In the genomic region with DNA sequence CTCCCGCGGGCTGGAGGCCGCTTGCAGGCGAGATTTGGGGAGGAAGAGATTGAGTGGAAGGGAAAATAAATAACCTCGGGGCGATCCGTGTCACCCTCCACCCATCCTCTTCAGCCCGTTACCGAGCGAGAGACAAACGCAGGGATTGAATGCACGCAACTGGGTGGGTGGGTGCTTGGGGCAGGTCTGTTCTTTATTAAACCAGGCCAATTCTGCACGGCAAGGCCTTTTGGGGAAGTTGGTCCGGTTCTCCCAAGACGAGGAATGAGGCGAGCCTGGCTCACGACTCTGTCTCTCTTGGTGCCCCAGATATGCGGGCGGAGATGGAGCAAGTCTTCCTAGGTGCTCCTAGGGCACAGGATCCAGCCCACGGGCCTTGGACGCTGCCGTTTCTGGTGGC, we compare ENCODE assay signal across 8 cellular contexts. TPM values are rescaled to one million over a fixed set of nuclear protein-coding genes. Genes with fewer than 3 reads are reported as not detected.
DNase-seq lines count a peak whose midpoint lies in the region; ATAC-seq and TF ChIP-seq lines count a peak whose summit lies in the region.

No MANE protein-coding gene starts in this region.

- peak overlapping the region; percentile 98 for H3K4me2 ChIP-seq in Loucy (ENCODE audit: low read depth, low read length, poor library complexity, severe bottlenecking)

- H3K27me3 ChIP-seq in Loucy (ENCODE audit: insufficient read depth, low read length, poor library complexity, severe bottlenecking) (peaks cover 18% of the 10 kb centered on the region), colonic mucosa (peaks cover 15% of the 10 kb centered on the region), neutrophil (peaks cover 100% of the 10 kb centered on the region)

- H3K4me1 ChIP-seq in Loucy (ENCODE audit: insufficient read depth, low read length, poor library complexity, severe bottlenecking) (peaks cover 36% of the 10 kb centered on the region), colonic mucosa (peaks cover 2% of the 10 kb centered on the region), neutrophil (ENCODE audit: control insufficient read depth in 1 of 2, insufficient read depth in 1 of 2, low read depth in 1 of 2, low read length in 1 of 2) (peaks cover 12 to 24% of the 10 kb centered on the region in 2 experiments)

- H3K9ac ChIP-seq in Loucy (ENCODE audit: low read depth, low read length, poor library complexity, severe bottlenecking) = peak overlapping the region; percentile 100
- H3K9ac ChIP-seq in colonic mucosa (ENCODE audit: low read depth in 2 of 2, low read length in 2 of 2) = peak overlapping the region; percentile 75 to 89

- peak overlapping the region; percentile 80 for H3K27ac ChIP-seq in colonic mucosa
- H3K27ac ChIP-seq in neutrophil = no peak overlapping the region

- no peak for ATAC-seq in omental fat pad (ENCODE audit: low FRiP score)
- ATAC-seq in GM18861 (IDR thresholded peaks at IDR 0.05; ENCODE audit: unreplicated experiment) = no peak

- peaks cover 8% of the 10 kb centered on the region; the same call in 1 of the 2 replicates for H3F3A ChIP-seq in Loucy (ENCODE audit: low read depth)

- intact Hi-C loops in colonic mucosa (cut with DNase I) = no loop called here

- peaks cover 9% of the 10 kb centered on the region for H4K20me1 ChIP-seq in Loucy (ENCODE audit: insufficient read depth, low read length, poor library complexity, severe bottlenecking)

- H2AFZ ChIP-seq in Loucy (ENCODE audit: low read length) = no peak overlapping the region

- H3K36me3 ChIP-seq in Loucy (ENCODE audit: insufficient read depth, low read length) = no peaks in the 10 kb centered on the region
- no peaks in the 10 kb centered on the region for H3K36me3 ChIP-seq in colonic mucosa
- H3K36me3 ChIP-seq in neutrophil = no peaks in the 10 kb centered on the region

- H3K79me2 ChIP-seq in Loucy (ENCODE audit: insufficient read depth, low read length) = peaks cover 100% of the 10 kb centered on the region

- peak overlapping the region; percentile 89 for H3K4me3 ChIP-seq in Loucy (ENCODE audit: low read length, poor library complexity, severe bottlenecking)
- peak overlapping the region; percentile 57 for H3K4me3 ChIP-seq in colonic mucosa
- H3K4me3 ChIP-seq in neutrophil (ENCODE audit: low read depth in 1 of 2, low read length in 1 of 2) = peak overlapping the region; percentile 49 to 61

- H3K9me3 ChIP-seq in Loucy (ENCODE audit: insufficient read depth, low read depth, low read length) = no peaks in the 10 kb centered on the region
- H3K9me3 ChIP-seq in colonic mucosa = no peaks in the 10 kb centered on the region
- H3K9me3 ChIP-seq in neutrophil = no peaks in the 10 kb centered on the region

- H3K9me2 ChIP-seq in Loucy (replicated peaks; ENCODE audit: low read depth, low read length) = no peaks in the 10 kb centered on the region

- TF ChIP-seq CTCF in Loucy (conservative IDR thresholded peaks at IDR 0.05; ENCODE audit: low read length) = no peak
- no peak for TF ChIP-seq CTCF in colonic mucosa (IDR thresholded peaks at IDR 0.05)
- TF ChIP-seq CTCF in neutrophil (IDR thresholded peaks at IDR 0.05) = no peak
- TF ChIP-seq CTCF in omental fat pad (IDR thresholded peaks at IDR 0.05) = no peak

- DNase-seq in Daoy (ENCODE audit: low read depth) = peak; percentile 46
- DNase-seq in colonic mucosa = no peak
- no peak for DNase-seq in ureter (ENCODE audit: low spot score)
- no peak for DNase-seq in omental fat pad (ENCODE audit: low spot score)
- DNase-seq in T1000 (lab: John Stamatoyannopoulos, UW) = no peak

RNA-seq across cellular contexts. Expression of gene HOXB7, which starts 0.4 kb away (rescaled TPM):
- total RNA-seq in Daoy (2014; rRNA removed; shearing (Covaris generic)) = 10.6 and 13.2 TPM in 2 replicates
- total RNA-seq in colonic mucosa (10 to 100 TPM; 25.9 to 31.4 TPM), ureter (28.9 TPM), omental fat pad (10 to 100 TPM in 1 of 4 donors, 1 to 10 TPM in 3; 5.3 to 11.5 (median 8.4) TPM)

RNA-seq across cellular contexts. Expression of gene HOXB8, which starts 3.9 kb away (rescaled TPM):
- 6.9 and 12.4 TPM in 2 replicates for total RNA-seq in Daoy (2014; rRNA removed; shearing (Covaris generic))
- 1 to 10 TPM; 4.2 to 7.4 TPM for total RNA-seq in colonic mucosa
- 56.2 TPM for total RNA-seq in ureter
- total RNA-seq in omental fat pad = 1 to 10 TPM; 4.3 to 6.2 (median 5.0) TPM

RNA-seq across cellular contexts. Expression of gene HOXB6, which starts 6.4 kb away (rescaled TPM):
- total RNA-seq in Daoy (2014; rRNA removed; shearing (Covaris generic)) = 2.4 and 6.7 TPM in 2 replicates
- total RNA-seq in colonic mucosa = 10 to 100 TPM; 30.0 to 71.0 TPM
- 111 TPM for total RNA-seq in ureter
- total RNA-seq in omental fat pad = 10 to 100 TPM in 3 of 4 donors, 1 to 10 TPM in 1; 9.2 to 22.7 (median 15.5) TPM

RNA-seq across cellular contexts. Expression of gene HOXB9, which starts 14.9 kb away (rescaled TPM):
- 4.7 and 10.6 TPM in 2 replicates for total RNA-seq in Daoy (2014; rRNA removed; shearing (Covaris generic))
- total RNA-seq in colonic mucosa = 10 to 100 TPM; 37.1 to 73.9 TPM
- total RNA-seq in ureter = 33.2 TPM
- under 1 TPM in 2 of 4 donors, not detected in 2; 0.09 to 0.48 TPM for total RNA-seq in omental fat pad

RNA-seq across cellular contexts. Expression of gene HOXB5, which starts 17.6 kb away (rescaled TPM):
- total RNA-seq in Daoy (2014; rRNA removed; shearing (Covaris generic)) = 0.06 TPM in 1 of 2 replicates, not detected in the other
- total RNA-seq in colonic mucosa = 10 to 100 TPM; 11.0 to 22.7 TPM
- 30.1 TPM for total RNA-seq in ureter
- 1 to 10 TPM in 2 of 4 donors, under 1 TPM in 2; 0.72 to 3.3 (median 1.4) TPM for total RNA-seq in omental fat pad
